ENCODE assay signal across 15 cellular contexts in the genomic region with DNA sequence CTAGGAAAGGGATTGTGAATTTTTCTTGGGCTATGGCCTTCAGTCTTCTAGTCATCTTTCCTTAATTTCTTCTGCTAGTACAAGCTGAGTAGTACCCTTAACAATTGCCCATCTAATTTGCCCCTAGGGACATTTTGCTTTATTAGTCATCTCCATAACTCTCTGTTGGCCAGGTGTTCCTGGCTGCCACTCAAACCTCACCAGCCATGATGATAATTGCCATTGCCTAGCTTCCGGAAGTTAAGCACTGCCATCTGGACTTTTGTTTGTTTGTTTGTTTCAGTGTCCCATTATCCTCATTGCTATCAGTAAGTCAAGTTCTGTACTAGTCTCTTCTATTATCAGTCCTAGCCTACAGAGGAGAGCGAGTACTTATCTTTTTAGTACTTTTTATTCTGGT. TPM values are rescaled to one million over a fixed set of nuclear protein-coding genes. Genes with fewer than 3 reads are reported as not detected.
DNase-seq lines count a peak whose midpoint lies in the region; ATAC-seq, FAIRE-seq and TF ChIP-seq lines count a peak whose summit lies in the region.
"Had no signal": no experiment of that assay in that cellular context is flagged by ENCODE, and none has a peak within 500 bp of the region (broad histone marks: within the 10 kb centered on the region; RNA-seq: fewer than 3 reads in every experiment).

No MANE protein-coding gene starts in this region.

- BruUV-seq in A673 (replicated peaks; lab: Mats Ljungman, UMichigan), result no TSS peak

- TF ChIP-seq CTCF in A673 (conservative IDR thresholded peaks at IDR 0.05; ENCODE audit: low read depth, low read length), result no peak

- H3K9me3 ChIP-seq in A673 (ENCODE audit: low read depth, low read length, poor library complexity, severe bottlenecking), result no peaks in the 10 kb centered on the region
- H3K9me3 ChIP-seq: SJSA1 had no signal

- no peak overlapping the region for H3K27ac ChIP-seq in A673 (ENCODE audit: low read depth, low read length, poor library complexity, severe bottlenecking)
- H3K27ac ChIP-seq: SJSA1 had no signal

- H3K4me1 ChIP-seq in A673 (ENCODE audit: insufficient read depth, low read length, poor library complexity, severe bottlenecking), result no peaks in the 10 kb centered on the region
- H3K4me1 ChIP-seq: SJSA1 had no signal

- peak; percentile 39 for DNase-seq in A673 (ENCODE audit: low spot score)
- peak; percentile 93 for DNase-seq in M059J (ENCODE audit: low read depth)
- peak; percentile 39 for DNase-seq in NCI-H2227 (lab: John Stamatoyannopoulos, UW; ENCODE audit: unreplicated experiment)
- DNase-seq in astrocyte of the hippocampus (ENCODE audit: low read depth, low spot score), result peak; percentile 4
- no peak for DNase-seq in GM12892 (ENCODE audit: insufficient read length)
- no peak for DNase-seq in Kasumi-1 (lab: John Stamatoyannopoulos, UW)
- no peak for DNase-seq in SIG-M5 treated with dmso at 0.1 percent for 504 hours (lab: John Stamatoyannopoulos, UW; ENCODE audit: unreplicated experiment)
- DNase-seq: activated naive CD8-positive, alpha-beta T cell treated with anti-CD3 and anti-CD28 coated beads, Interleukin-2, amount 50 U/mL, for 24 hours; effector CD8-positive, alpha-beta T cell; naive B cell; stimulated activated CD4-positive, alpha-beta T cell treated with anti-CD3 and anti-CD28 coated beads, Interleukin-15, amount 100 ng/mL, for 24 hours; stimulated activated naive CD4-positive, alpha-beta T cell treated with Interleukin-2 at 50 U/mL for 16 hours had no signal

- no peak for ATAC-seq in HG03571 (IDR thresholded peaks at IDR 0.05; ENCODE audit: unreplicated experiment)
- ATAC-seq: activated naive CD8-positive, alpha-beta T cell treated with anti-CD3 and anti-CD28 coated beads, Interleukin-2, amount 50 U/mL, for 24 hours; HepG2 had no signal

- intact Hi-C loops in A673 (cut with micrococcal nuclease; ENCODE audit: unreplicated experiment), result no loop called here

- POLR2A ChIA-PET in A673 (lab: Charles Lee; ENCODE audit: low non-redundant PET), result no interaction called here

- no peak for TF ChIP-seq POLR2A in GM12892 (IDR thresholded peaks at IDR 0.05; ENCODE audit: low read depth, low read length)

- H3K4me3 ChIP-seq in A673 (ENCODE audit: low read depth, low read length, poor library complexity, severe bottlenecking), result no peak overlapping the region
- H3K4me3 ChIP-seq: SJSA1 had no signal

- no peaks in the 10 kb centered on the region for H3K36me3 ChIP-seq in A673 (ENCODE audit: insufficient read depth, low read length, poor library complexity, severe bottlenecking)
- H3K36me3 ChIP-seq: SJSA1 had no signal

- no peak for FAIRE-seq in GM12892 (lab: Jason Lieb, UNC)
- FAIRE-seq: HepG2 had no signal

- H3K27me3 ChIP-seq in A673 (replicated peaks; ENCODE audit: insufficient read depth, low read depth, low read length, poor library complexity), result no peaks in the 10 kb centered on the region
- H3K27me3 ChIP-seq: SJSA1 had no signal

- CTCF ChIA-PET in A673 (lab: Charles Lee), result interaction anchor here (0.5 kb wide), 1 partner anchor 128 kb away, joined by 3 read pairs; no protein-coding TSS in a partner anchor

RNA-seq across cellular contexts. Expression of a gene that starts 36.6 kb away (rescaled TPM):
- 72.5 and 74.7 TPM in 2 replicates for total RNA-seq in A673 (2021)
- 71.6 and 80.9 TPM in 2 replicates for total RNA-seq in M059J (2014; rRNA removed; shearing (Covaris generic))
- polyA plus RNA-seq in GM12892 (2012; ENCODE audit: missing spikeins), result 62.5 TPM

RNA-seq across cellular contexts. Expression of a gene that starts 43.4 kb away (rescaled TPM):
- 17.3 and 18.3 TPM in 2 replicates for total RNA-seq in A673 (2021)
- 0.71 and 2.0 TPM in 2 replicates for total RNA-seq in M059J (2014; rRNA removed; shearing (Covaris generic))
- polyA plus RNA-seq in GM12892 (2012; ENCODE audit: missing spikeins), result 16.4 TPM

Comparison
In these comparisons a context has a peak if more than half of its experiments do, and no peak if none do; other contexts are left out.
1. DNase-seq: peak in A673 (single experiment), M059J (single experiment), NCI-H2227 (single experiment) and astrocyte of the hippocampus (single experiment); none in GM12892 (single experiment), Kasumi-1 (0 of 2) and SIG-M5 treated with dmso at 0.1 percent for 504 hours (single experiment).